1 cellular context compared by ENCODE assay signal in genomic region chr17:81821603-81822311, GRCh38.
TF ChIP-seq lines count a peak whose summit lies in the region.

No MANE protein-coding gene starts in this region.

TF ChIP-seq in K562, 482 proteins besides CTCF, POLR2A, EP300 and RAD21 (continued from another document and continues in another):
- TF ChIP-seq SAFB2 (IDR thresholded peaks at IDR 0.05; ENCODE audit: borderline replicate concordance, low read depth, low read length, severe bottlenecking) (no peak), BCLAF1 (IDR thresholded peaks at IDR 0.05; ENCODE audit: borderline replicate concordance in 1 of 2, control insufficient read depth in 1 of 2, low read depth in 2 of 2, low read length in 1 of 2) (no peak), TFAM (CRISPR knock-in tag; conservative IDR thresholded peaks at IDR 0.05) (no peak), PHB2 (IDR thresholded peaks at IDR 0.05; ENCODE audit: low read depth) (0 out of 2 replicates have a peak, but pooled peaks have one; percentile 10), SMARCC2 (IDR thresholded peaks at IDR 0.05; ENCODE audit: low read depth) (0 out of 2 replicates have a peak, but pooled peaks have one; percentile 38), ZNF436 (CRISPR knock-in tag; IDR thresholded peaks at IDR 0.05) (no peak), SIX5 (IDR thresholded peaks at IDR 0.05; ENCODE audit: borderline replicate concordance in 1 of 2, insufficient read depth in 1 of 2, low read depth in 1 of 2, low read length in 2 of 2) (0 out of 4 replicates have a peak, but pooled peaks of 1 of the 2 experiments have one; percentile 1), LARP7 (IDR thresholded peaks at IDR 0.05) (no peak), ZKSCAN1 (IDR thresholded peaks at IDR 0.05; ENCODE audit: low read depth, low read length) (0 out of 2 replicates have a peak, but pooled peaks have one; percentile 8), ETS1 (conservative IDR thresholded peaks at IDR 0.05; ENCODE audit: control insufficient read depth, low read depth, low read length) (no peak; the same call in 1 of the 2 replicates), ELF1 (tag; IDR thresholded peaks at IDR 0.05) (peak; percentile 51; the same call in 1 of the 2 replicates), RBM25 (IDR thresholded peaks at IDR 0.05; ENCODE audit: low read depth, low read length, severe bottlenecking) (no peak), U2AF2 (optimal IDR thresholded peaks at IDR 0.05; ENCODE audit: low read depth, low read length) (no peak), THRB (CRISPR knock-in tag; conservative IDR thresholded peaks at IDR 0.05) (no peak), CCAR2 (IDR thresholded peaks at IDR 0.05; ENCODE audit: low read depth, low read length) (no peak), ZNF57 (CRISPR knock-in tag; IDR thresholded peaks at IDR 0.05) (no peak), NR1H2 (CRISPR knock-in tag; IDR thresholded peaks at IDR 0.05) (no peak), TEAD1 (CRISPR knock-in tag; IDR thresholded peaks at IDR 0.05) (peak in 1 of 2 experiments; percentile 34; a peak in 1 of 4 replicates), RFX5 (IDR thresholded peaks at IDR 0.05; ENCODE audit: low read depth, low read length) (no peak), ATF7 (IDR thresholded peaks at IDR 0.05) (peak; percentile 72), SMARCB1 (IDR thresholded peaks at IDR 0.05; ENCODE audit: insufficient read length, low read depth) (no peak), PTBP1 (IDR thresholded peaks at IDR 0.05; ENCODE audit: low read depth, low read length) (no peak), FOXJ2 (tag; IDR thresholded peaks at IDR 0.05) (no peak), SOX6 (IDR thresholded peaks at IDR 0.05) (peak; percentile 67; the same call in 1 of the 2 replicates), GATAD2B (IDR thresholded peaks at IDR 0.05; ENCODE audit: borderline replicate concordance) (no peak), SETDB1 (IDR thresholded peaks at IDR 0.05; ENCODE audit: low read length) (no peak), SRSF7 (optimal IDR thresholded peaks at IDR 0.05; ENCODE audit: low read depth, low read length) (no peak), HIVEP1 (CRISPR knock-in tag; IDR thresholded peaks at IDR 0.05) (peak; percentile 68; the same call in 1 of the 2 replicates), MEF2A (IDR thresholded peaks at IDR 0.05; ENCODE audit: control insufficient read depth, low read depth, low read length) (no peak), ZNF444 (CRISPR knock-in tag; IDR thresholded peaks at IDR 0.05) (no peak), CHD2 (IDR thresholded peaks at IDR 0.05; ENCODE audit: low read depth, low read length) (no peak), FOXM1 (IDR thresholded peaks at IDR 0.05; ENCODE audit: low read depth) (no peak), FOXM1 (CRISPR knock-in tag; IDR thresholded peaks at IDR 0.05; ENCODE audit: low read depth) (no peak), NR2C1 (IDR thresholded peaks at IDR 0.05) (peak; percentile 52; the same call in 1 of the 2 replicates), NR2C1 (tag; IDR thresholded peaks at IDR 0.05) (peak; percentile 83), KDM2B (CRISPR knock-in tag; IDR thresholded peaks at IDR 0.05) (no peak)
- TF ChIP-seq, protein P1, sequence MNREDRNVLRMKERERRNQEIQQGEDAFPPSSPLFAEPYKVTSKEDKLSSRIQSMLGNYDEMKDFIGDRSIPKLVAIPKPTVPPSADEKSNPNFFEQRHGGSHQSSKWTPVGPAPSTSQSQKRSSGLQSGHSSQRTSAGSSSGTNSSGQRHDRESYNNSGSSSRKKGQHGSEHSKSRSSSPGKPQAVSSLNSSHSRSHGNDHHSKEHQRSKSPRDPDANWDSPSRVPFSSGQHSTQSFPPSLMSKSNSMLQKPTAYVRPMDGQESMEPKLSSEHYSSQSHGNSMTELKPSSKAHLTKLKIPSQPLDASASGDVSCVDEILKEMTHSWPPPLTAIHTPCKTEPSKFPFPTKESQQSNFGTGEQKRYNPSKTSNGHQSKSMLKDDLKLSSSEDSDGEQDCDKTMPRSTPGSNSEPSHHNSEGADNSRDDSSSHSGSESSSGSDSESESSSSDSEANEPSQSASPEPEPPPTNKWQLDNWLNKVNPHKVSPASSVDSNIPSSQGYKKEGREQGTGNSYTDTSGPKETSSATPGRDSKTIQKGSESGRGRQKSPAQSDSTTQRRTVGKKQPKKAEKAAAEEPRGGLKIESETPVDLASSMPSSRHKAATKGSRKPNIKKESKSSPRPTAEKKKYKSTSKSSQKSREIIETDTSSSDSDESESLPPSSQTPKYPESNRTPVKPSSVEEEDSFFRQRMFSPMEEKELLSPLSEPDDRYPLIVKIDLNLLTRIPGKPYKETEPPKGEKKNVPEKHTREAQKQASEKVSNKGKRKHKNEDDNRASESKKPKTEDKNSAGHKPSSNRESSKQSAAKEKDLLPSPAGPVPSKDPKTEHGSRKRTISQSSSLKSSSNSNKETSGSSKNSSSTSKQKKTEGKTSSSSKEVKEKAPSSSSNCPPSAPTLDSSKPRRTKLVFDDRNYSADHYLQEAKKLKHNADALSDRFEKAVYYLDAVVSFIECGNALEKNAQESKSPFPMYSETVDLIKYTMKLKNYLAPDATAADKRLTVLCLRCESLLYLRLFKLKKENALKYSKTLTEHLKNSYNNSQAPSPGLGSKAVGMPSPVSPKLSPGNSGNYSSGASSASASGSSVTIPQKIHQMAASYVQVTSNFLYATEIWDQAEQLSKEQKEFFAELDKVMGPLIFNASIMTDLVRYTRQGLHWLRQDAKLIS (CRISPR knock-in tag; IDR thresholded peaks at IDR 0.05) = peak; percentile 28; the same call in 1 of the 2 replicates
- TF ChIP-seq, protein P2, sequence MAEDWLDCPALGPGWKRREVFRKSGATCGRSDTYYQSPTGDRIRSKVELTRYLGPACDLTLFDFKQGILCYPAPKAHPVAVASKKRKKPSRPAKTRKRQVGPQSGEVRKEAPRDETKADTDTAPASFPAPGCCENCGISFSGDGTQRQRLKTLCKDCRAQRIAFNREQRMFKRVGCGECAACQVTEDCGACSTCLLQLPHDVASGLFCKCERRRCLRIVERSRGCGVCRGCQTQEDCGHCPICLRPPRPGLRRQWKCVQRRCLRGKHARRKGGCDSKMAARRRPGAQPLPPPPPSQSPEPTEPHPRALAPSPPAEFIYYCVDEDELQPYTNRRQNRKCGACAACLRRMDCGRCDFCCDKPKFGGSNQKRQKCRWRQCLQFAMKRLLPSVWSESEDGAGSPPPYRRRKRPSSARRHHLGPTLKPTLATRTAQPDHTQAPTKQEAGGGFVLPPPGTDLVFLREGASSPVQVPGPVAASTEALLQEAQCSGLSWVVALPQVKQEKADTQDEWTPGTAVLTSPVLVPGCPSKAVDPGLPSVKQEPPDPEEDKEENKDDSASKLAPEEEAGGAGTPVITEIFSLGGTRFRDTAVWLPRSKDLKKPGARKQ (CRISPR knock-in tag; IDR thresholded peaks at IDR 0.05) = no peak
- TF ChIP-seq, protein P3, sequence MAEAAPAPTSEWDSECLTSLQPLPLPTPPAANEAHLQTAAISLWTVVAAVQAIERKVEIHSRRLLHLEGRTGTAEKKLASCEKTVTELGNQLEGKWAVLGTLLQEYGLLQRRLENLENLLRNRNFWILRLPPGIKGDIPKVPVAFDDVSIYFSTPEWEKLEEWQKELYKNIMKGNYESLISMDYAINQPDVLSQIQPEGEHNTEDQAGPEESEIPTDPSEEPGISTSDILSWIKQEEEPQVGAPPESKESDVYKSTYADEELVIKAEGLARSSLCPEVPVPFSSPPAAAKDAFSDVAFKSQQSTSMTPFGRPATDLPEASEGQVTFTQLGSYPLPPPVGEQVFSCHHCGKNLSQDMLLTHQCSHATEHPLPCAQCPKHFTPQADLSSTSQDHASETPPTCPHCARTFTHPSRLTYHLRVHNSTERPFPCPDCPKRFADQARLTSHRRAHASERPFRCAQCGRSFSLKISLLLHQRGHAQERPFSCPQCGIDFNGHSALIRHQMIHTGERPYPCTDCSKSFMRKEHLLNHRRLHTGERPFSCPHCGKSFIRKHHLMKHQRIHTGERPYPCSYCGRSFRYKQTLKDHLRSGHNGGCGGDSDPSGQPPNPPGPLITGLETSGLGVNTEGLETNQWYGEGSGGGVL (CRISPR knock-in tag; IDR thresholded peaks at IDR 0.05) = no peak
- TF ChIP-seq, protein P4, sequence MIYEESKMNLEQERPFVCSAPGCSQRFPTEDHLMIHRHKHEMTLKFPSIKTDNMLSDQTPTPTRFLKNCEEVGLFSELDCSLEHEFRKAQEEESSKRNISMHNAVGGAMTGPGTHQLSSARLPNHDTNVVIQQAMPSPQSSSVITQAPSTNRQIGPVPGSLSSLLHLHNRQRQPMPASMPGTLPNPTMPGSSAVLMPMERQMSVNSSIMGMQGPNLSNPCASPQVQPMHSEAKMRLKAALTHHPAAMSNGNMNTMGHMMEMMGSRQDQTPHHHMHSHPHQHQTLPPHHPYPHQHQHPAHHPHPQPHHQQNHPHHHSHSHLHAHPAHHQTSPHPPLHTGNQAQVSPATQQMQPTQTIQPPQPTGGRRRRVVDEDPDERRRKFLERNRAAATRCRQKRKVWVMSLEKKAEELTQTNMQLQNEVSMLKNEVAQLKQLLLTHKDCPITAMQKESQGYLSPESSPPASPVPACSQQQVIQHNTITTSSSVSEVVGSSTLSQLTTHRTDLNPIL (CRISPR knock-in tag; IDR thresholded peaks at IDR 0.05) = no peak
- TF ChIP-seq, protein P5, sequence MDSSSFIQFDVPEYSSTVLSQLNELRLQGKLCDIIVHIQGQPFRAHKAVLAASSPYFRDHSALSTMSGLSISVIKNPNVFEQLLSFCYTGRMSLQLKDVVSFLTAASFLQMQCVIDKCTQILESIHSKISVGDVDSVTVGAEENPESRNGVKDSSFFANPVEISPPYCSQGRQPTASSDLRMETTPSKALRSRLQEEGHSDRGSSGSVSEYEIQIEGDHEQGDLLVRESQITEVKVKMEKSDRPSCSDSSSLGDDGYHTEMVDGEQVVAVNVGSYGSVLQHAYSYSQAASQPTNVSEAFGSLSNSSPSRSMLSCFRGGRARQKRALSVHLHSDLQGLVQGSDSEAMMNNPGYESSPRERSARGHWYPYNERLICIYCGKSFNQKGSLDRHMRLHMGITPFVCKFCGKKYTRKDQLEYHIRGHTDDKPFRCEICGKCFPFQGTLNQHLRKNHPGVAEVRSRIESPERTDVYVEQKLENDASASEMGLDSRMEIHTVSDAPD (CRISPR knock-in tag; IDR thresholded peaks at IDR 0.05) = no peak
- TF ChIP-seq, protein P6, sequence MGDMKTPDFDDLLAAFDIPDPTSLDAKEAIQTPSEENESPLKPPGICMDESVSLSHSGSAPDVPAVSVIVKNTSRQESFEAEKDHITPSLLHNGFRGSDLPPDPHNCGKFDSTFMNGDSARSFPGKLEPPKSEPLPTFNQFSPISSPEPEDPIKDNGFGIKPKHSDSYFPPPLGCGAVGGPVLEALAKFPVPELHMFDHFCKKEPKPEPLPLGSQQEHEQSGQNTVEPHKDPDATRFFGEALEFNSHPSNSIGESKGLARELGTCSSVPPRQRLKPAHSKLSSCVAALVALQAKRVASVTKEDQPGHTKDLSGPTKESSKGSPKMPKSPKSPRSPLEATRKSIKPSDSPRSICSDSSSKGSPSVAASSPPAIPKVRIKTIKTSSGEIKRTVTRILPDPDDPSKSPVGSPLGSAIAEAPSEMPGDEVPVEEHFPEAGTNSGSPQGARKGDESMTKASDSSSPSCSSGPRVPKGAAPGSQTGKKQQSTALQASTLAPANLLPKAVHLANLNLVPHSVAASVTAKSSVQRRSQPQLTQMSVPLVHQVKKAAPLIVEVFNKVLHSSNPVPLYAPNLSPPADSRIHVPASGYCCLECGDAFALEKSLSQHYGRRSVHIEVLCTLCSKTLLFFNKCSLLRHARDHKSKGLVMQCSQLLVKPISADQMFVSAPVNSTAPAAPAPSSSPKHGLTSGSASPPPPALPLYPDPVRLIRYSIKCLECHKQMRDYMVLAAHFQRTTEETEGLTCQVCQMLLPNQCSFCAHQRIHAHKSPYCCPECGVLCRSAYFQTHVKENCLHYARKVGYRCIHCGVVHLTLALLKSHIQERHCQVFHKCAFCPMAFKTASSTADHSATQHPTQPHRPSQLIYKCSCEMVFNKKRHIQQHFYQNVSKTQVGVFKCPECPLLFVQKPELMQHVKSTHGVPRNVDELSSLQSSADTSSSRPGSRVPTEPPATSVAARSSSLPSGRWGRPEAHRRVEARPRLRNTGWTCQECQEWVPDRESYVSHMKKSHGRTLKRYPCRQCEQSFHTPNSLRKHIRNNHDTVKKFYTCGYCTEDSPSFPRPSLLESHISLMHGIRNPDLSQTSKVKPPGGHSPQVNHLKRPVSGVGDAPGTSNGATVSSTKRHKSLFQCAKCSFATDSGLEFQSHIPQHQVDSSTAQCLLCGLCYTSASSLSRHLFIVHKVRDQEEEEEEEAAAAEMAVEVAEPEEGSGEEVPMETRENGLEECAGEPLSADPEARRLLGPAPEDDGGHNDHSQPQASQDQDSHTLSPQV (IDR thresholded peaks at IDR 0.05) = peak; percentile 99
- TF ChIP-seq, protein P7, sequence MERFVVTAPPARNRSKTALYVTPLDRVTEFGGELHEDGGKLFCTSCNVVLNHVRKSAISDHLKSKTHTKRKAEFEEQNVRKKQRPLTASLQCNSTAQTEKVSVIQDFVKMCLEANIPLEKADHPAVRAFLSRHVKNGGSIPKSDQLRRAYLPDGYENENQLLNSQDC (CRISPR knock-in tag; IDR thresholded peaks at IDR 0.05) = no peak
